8 cellular contexts compared by ENCODE assay signal in the genomic region with DNA sequence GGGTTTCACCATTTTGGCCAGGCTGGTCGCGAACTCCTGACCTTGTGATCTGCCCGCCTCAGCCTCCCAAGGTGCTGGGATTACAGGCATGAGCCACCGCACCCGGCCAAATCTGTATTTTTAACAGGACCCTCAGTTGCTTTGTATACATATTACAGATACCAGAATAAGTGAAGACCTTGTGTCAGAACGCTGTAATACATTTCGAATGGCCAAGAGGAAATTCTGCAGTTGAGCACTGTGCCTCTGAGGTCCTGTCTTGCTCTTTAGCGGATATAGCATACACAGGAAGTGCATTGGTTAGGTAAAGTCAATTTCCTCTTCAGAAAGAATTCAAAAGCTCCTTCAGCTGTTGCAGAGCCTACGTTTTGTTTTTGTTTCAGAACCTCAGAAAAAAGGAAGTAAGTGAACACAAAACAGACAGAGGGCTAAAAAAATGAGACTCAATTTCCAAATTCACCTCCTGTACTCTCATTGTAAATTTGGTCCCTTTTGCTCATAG. TPM values are rescaled to one million over a fixed set of nuclear protein-coding genes. Genes with fewer than 3 reads are reported as not detected.
A peak's percentile ranks its signal among the peaks of the same experiment; 100 is the strongest.
DNase-seq lines count a peak whose midpoint lies in the region; ATAC-seq and TF ChIP-seq lines count a peak whose summit lies in the region.

No MANE protein-coding gene starts in this region.

- 43 to 86% methylated on average over 6 to 8 of the region's 9 CpGs for WGBS in esophagus squamous epithelium, 2 donors

- H3K4me1 ChIP-seq in esophagus squamous epithelium: peaks cover 0 to 33% (median 3%) of the 10 kb centered on the region in 3 donors

- no peaks in the 10 kb centered on the region for H3K36me3 Mint-ChIP-seq in glutamatergic neuron (ENCODE audit: unreplicated experiment)

- peaks cover 0 to 23% (median under 1%) of the 10 kb centered on the region in 3 donors for H3K36me3 ChIP-seq in esophagus squamous epithelium

- in situ Hi-C loops in GM13977 (cut with MboI; ENCODE audit: low pct_unique_long_range_greater_than_20kb, low sequenced_read_pairs, unreplicated experiment): no loop called here

- ATAC-seq in GM21723 (IDR thresholded peaks at IDR 0.05; ENCODE audit: unreplicated experiment): peak; percentile 86

- TF ChIP-seq POLR2A in esophagus squamous epithelium (IDR thresholded peaks at IDR 0.05): no peak

- no peaks in the 10 kb centered on the region for H3K9me3 ChIP-seq in esophagus squamous epithelium

- DNase-seq in GM13977 (ENCODE audit: low spot score) (peak; percentile 64), NOMO-1 treated with DMSO at 0.1 percent for 48 hours (lab: John Stamatoyannopoulos, UW; ENCODE audit: unreplicated experiment) (peak; percentile 98), esophagus squamous epithelium (lab: John Stamatoyannopoulos, UW) (no peak), putamen (ENCODE audit: low spot score) (no peak), glutamatergic neuron (no peak), retina (no peak), epidermal melanocyte (ENCODE audit: insufficient read length, low spot score) (no peak)

- H3K27ac Mint-ChIP-seq in glutamatergic neuron (ENCODE audit: unreplicated experiment): no peak overlapping the region

- H3K27me3 ChIP-seq in esophagus squamous epithelium: no peaks in the 10 kb centered on the region

- no peak overlapping the region for H3K4me3 Mint-ChIP-seq in glutamatergic neuron (ENCODE audit: unreplicated experiment)

- peak overlapping the region; percentile 11 to 62 (median 46) for H3K27ac ChIP-seq in esophagus squamous epithelium

- H3K27me3 Mint-ChIP-seq in glutamatergic neuron (ENCODE audit: unreplicated experiment): no peaks in the 10 kb centered on the region

- intact Hi-C loops in esophagus squamous epithelium (cut with DNase I): no loop called here

- H3K4me1 Mint-ChIP-seq in glutamatergic neuron (ENCODE audit: low read depth, unreplicated experiment): no peaks in the 10 kb centered on the region

- TF ChIP-seq CTCF in GM13977 (IDR thresholded peaks at IDR 0.05; ENCODE audit: extremely low read depth, insufficient read depth, missing control alignments) (no peak), esophagus squamous epithelium (IDR thresholded peaks at IDR 0.05) (no peak), glutamatergic neuron (IDR thresholded peaks at IDR 0.05; ENCODE audit: partially characterized antibody, unreplicated experiment) (no peak)

- H3K9me3 Mint-ChIP-seq in glutamatergic neuron (ENCODE audit: unreplicated experiment): no peaks in the 10 kb centered on the region

- peak overlapping the region in 1 of 4 donors; percentile 22 for H3K4me3 ChIP-seq in esophagus squamous epithelium

RNA-seq across cellular contexts. Expression of a gene that starts 15.7 kb away (rescaled TPM):
- total RNA-seq in esophagus squamous epithelium (10 to 100 TPM; 13.3 to 27.4 (median 20.4) TPM), glutamatergic neuron (ENCODE audit: unreplicated experiment) (9.0 TPM)

RNA-seq across cellular contexts. Expression of a gene that starts 22.9 kb away (rescaled TPM):
- 1 to 10 TPM; 2.5 to 6.7 (median 3.3) TPM for total RNA-seq in esophagus squamous epithelium
- 6.4 TPM for total RNA-seq in glutamatergic neuron (ENCODE audit: unreplicated experiment)

Comparison
In these comparisons a context has a peak if more than half of its experiments do, and no peak if none do; other contexts are left out.
1. DNase-seq: peak in GM13977 (single experiment) and NOMO-1 treated with DMSO at 0.1 percent for 48 hours (single experiment); none in esophagus squamous epithelium (single experiment), putamen (single experiment), glutamatergic neuron (single experiment), retina (single experiment) and epidermal melanocyte (single experiment).